In genomic region chr17:7849185-7850117, GRCh38 we compare ENCODE assay signal across 19 cellular contexts. TPM values are rescaled to one million over a fixed set of nuclear protein-coding genes. Genes with fewer than 3 reads are reported as not detected.
DNase-seq lines count a peak whose midpoint lies in the region; ATAC-seq and TF ChIP-seq lines count a peak whose summit lies in the region.
"Had no signal": no experiment of that assay in that cellular context is flagged by ENCODE, and none has a peak within 500 bp of the region (broad histone marks: within the 10 kb centered on the region; RNA-seq: fewer than 3 reads in every experiment).

No MANE protein-coding gene starts in this region.

- no peak overlapping the region for H3K4me3 ChIP-seq in CD8-positive, alpha-beta memory T cell (ENCODE audit: low read length)
- no peak overlapping the region for H3K4me3 ChIP-seq in body of pancreas
- H3K4me3 ChIP-seq: GM23248, testis had no signal

- H3K4me1 ChIP-seq in CD8-positive, alpha-beta memory T cell (ENCODE audit: insufficient read depth, low read length), result peaks cover 28% of the 10 kb centered on the region
- H3K4me1 ChIP-seq in body of pancreas, result peaks cover 26% of the 10 kb centered on the region
- H3K4me1 ChIP-seq: foreskin keratinocyte had no signal

- TF ChIP-seq CTCF in mesothelial cell of epicardium (IDR thresholded peaks at IDR 0.05; ENCODE audit: unreplicated experiment) (no peak), GM10266 (IDR thresholded peaks at IDR 0.05; ENCODE audit: control insufficient read depth, insufficient read depth, low read depth, missing control alignments) (no peak), body of pancreas (IDR thresholded peaks at IDR 0.05) (no peak)

- ATAC-seq in activated CD4-positive, alpha-beta T cell treated with anti-CD3 and anti-CD28 coated beads for 36 hours, result no peak
- no peak for ATAC-seq in naive thymus-derived CD8-positive, alpha-beta T cell
- ATAC-seq in body of pancreas, result no peak
- ATAC-seq: foreskin keratinocyte, left ventricle myocardium superior, Panc1, SK-N-SH treated with all-trans-retinoic acid at 6 μM for 48 hours had no signal

- H3K36me3 ChIP-seq in CD8-positive, alpha-beta memory T cell (ENCODE audit: insufficient read depth, low read length), result peaks cover 4% of the 10 kb centered on the region
- peaks cover 0 to 16% of the 10 kb centered on the region in 2 donors for H3K36me3 ChIP-seq in body of pancreas (replicated peaks in 1 of 2; ENCODE audit: insufficient read depth in 1 of 2, low read depth in 2 of 2)

- no peaks in the 10 kb centered on the region for H3K9me3 Mint-ChIP-seq in activated CD4-positive, alpha-beta T cell treated with anti-CD3 and anti-CD28 coated beads for 36 hours (ENCODE audit: low read depth)
- H3K9me3 Mint-ChIP-seq in activated CD4-positive, alpha-beta T cell treated with anti-CD3 and anti-CD28 coated beads, Interleukin-2, amount 10 ng/mL, durations not matched to agents 7 days and 5 days, result no peaks in the 10 kb centered on the region
- no peaks in the 10 kb centered on the region for H3K9me3 Mint-ChIP-seq in CD8-positive, alpha-beta memory T cell
- no peaks in the 10 kb centered on the region for H3K9me3 Mint-ChIP-seq in activated naive CD8-positive, alpha-beta T cell (ENCODE audit: low read depth)
- H3K9me3 Mint-ChIP-seq in naive thymus-derived CD8-positive, alpha-beta T cell, result no peaks in the 10 kb centered on the region
- H3K9me3 Mint-ChIP-seq in mesothelial cell of epicardium, result no peaks in the 10 kb centered on the region
- H3K9me3 Mint-ChIP-seq: nephron had no signal

- H3K27me3 ChIP-seq in CD8-positive, alpha-beta memory T cell (ENCODE audit: insufficient read depth, low read length, poor library complexity, severe bottlenecking), result no peaks in the 10 kb centered on the region
- no peaks in the 10 kb centered on the region for H3K27me3 ChIP-seq in body of pancreas
- H3K27me3 ChIP-seq: foreskin keratinocyte, testis had no signal

- peaks cover 50% of the 10 kb centered on the region for H3K36me3 Mint-ChIP-seq in activated CD4-positive, alpha-beta T cell treated with anti-CD3 and anti-CD28 coated beads for 36 hours (ENCODE audit: low read depth)
- peaks cover 2% of the 10 kb centered on the region for H3K36me3 Mint-ChIP-seq in activated CD4-positive, alpha-beta T cell treated with anti-CD3 and anti-CD28 coated beads, Interleukin-2, amount 10 ng/mL, durations not matched to agents 7 days and 5 days (ENCODE audit: low read depth)
- H3K36me3 Mint-ChIP-seq in CD8-positive, alpha-beta memory T cell, result peaks cover 0 to 75% (median 2%) of the 10 kb centered on the region in 3 donors
- H3K36me3 Mint-ChIP-seq in activated naive CD8-positive, alpha-beta T cell, result peaks cover 4% of the 10 kb centered on the region
- peaks cover 0 to 34% (median 1%) of the 10 kb centered on the region in 3 donors for H3K36me3 Mint-ChIP-seq in naive thymus-derived CD8-positive, alpha-beta T cell
- H3K36me3 Mint-ChIP-seq in mesothelial cell of epicardium, result peaks cover 17% of the 10 kb centered on the region

- intact Hi-C loops in activated CD4-positive, alpha-beta T cell treated with anti-CD3 and anti-CD28 coated beads for 36 hours (cut with DNase I, micrococcal nuclease), result loop anchor here (5.0 to 10.0 kb wide), 3 partner anchors 107 to 805 kb away; partner anchors contain the start of genes POLR2A (in 1 of the 2), SLC16A11 (in 1 of the 2) and SLC35G6 (in 1 of the 2)
- intact Hi-C loops in body of pancreas (cut with DNase I), result loop anchor here (5.0 kb wide), 1 partner anchor 107 kb away; no protein-coding TSS in a partner anchor

- H3K9me3 ChIP-seq in CD8-positive, alpha-beta memory T cell (ENCODE audit: low read length), result no peaks in the 10 kb centered on the region
- no peaks in the 10 kb centered on the region for H3K9me3 ChIP-seq in body of pancreas
- H3K9me3 ChIP-seq: testis had no signal

- H3K27me3 Mint-ChIP-seq in activated CD4-positive, alpha-beta T cell treated with anti-CD3 and anti-CD28 coated beads for 36 hours, result no peaks in the 10 kb centered on the region
- no peaks in the 10 kb centered on the region for H3K27me3 Mint-ChIP-seq in activated CD4-positive, alpha-beta T cell treated with anti-CD3 and anti-CD28 coated beads, Interleukin-2, amount 10 ng/mL, durations not matched to agents 7 days and 5 days
- peaks cover 0 to 2% of the 10 kb centered on the region in 2 donors for H3K27me3 Mint-ChIP-seq in CD8-positive, alpha-beta memory T cell
- H3K27me3 Mint-ChIP-seq in activated naive CD8-positive, alpha-beta T cell, result no peaks in the 10 kb centered on the region
- H3K27me3 Mint-ChIP-seq in naive thymus-derived CD8-positive, alpha-beta T cell, result no peaks in the 10 kb centered on the region
- no peaks in the 10 kb centered on the region for H3K27me3 Mint-ChIP-seq in mesothelial cell of epicardium (ENCODE audit: low read depth)

- no peak for TF ChIP-seq POLR2A in body of pancreas (IDR thresholded peaks at IDR 0.05)

- CTCF ChIA-PET in activated CD4-positive, alpha-beta T cell treated with anti-CD3 and anti-CD28 coated beads for 36 hours (lab: Charles Lee), result interaction anchor here (0.9 to 3.3 kb wide), 5 partner anchors 14 to 85 kb away, joined by 3 to 18 read pairs (median 4); no protein-coding TSS in a partner anchor
- CTCF ChIA-PET in activated CD4-positive, alpha-beta T cell treated with anti-CD3 and anti-CD28 coated beads, Interleukin-2, amount 10 ng/mL, durations not matched to agents 7 days and 5 days (lab: Charles Lee), result interaction anchor here (0.8 to 1.6 kb wide), 2 partner anchors 14 to 141 kb away, joined by 3 to 4 read pairs; no protein-coding TSS in a partner anchor
- CTCF ChIA-PET in CD8-positive, alpha-beta memory T cell (lab: Charles Lee), result interaction anchor here (1.9 to 3.5 kb wide), 3 partner anchors 15 to 106 kb away, joined by 7 to 69 read pairs (median 9); partner anchors contain the start of gene KDM6B

- POLR2A ChIA-PET in activated CD4-positive, alpha-beta T cell treated with anti-CD3 and anti-CD28 coated beads for 36 hours (lab: Charles Lee), result interaction anchor here (0.5 kb wide), 1 partner anchor 164 kb away, joined by 5 read pairs; no protein-coding TSS in a partner anchor
- POLR2A ChIA-PET in activated CD4-positive, alpha-beta T cell treated with anti-CD3 and anti-CD28 coated beads, Interleukin-2, amount 10 ng/mL, durations not matched to agents 7 days and 5 days (lab: Charles Lee), result no interaction called here
- POLR2A ChIA-PET in CD8-positive, alpha-beta memory T cell (lab: Charles Lee), result no interaction called here
- POLR2A ChIA-PET in naive thymus-derived CD8-positive, alpha-beta T cell (lab: Charles Lee), result interaction anchor here (1.0 to 5.8 kb wide), 3 partner anchors 9 to 15 kb away, joined by 3 to 96 read pairs (median 4); partner anchors contain the start of gene KDM6B

- WGBS in body of pancreas, 2 donors, result 72 to 80% methylated on average over 27 to 38 of the region's 38 CpGs

- DNase-seq in activated CD4-positive, alpha-beta T cell treated with anti-CD3 and anti-CD28 coated beads for 36 hours, result no peak
- no peak for DNase-seq in activated CD4-positive, alpha-beta T cell treated with anti-CD3 and anti-CD28 coated beads, Interleukin-2, amount 10 ng/mL, durations not matched to agents 7 days and 5 days
- peak in 1 of 5 donors; percentile 49 for DNase-seq in CD8-positive, alpha-beta memory T cell
- peak in 1 of 10 donors; percentile 24 for DNase-seq in naive thymus-derived CD8-positive, alpha-beta T cell
- no peak for DNase-seq in mesothelial cell of epicardium (ENCODE audit: low spot score in 2 of 2, unreplicated experiment in 2 of 2)
- no peak for DNase-seq in GM10266 (ENCODE audit: extremely low spot score)
- no peak for DNase-seq in body of pancreas
- DNase-seq: 8988T, cerebellar nuclear complex, foreskin keratinocyte, GM23248, left ventricle myocardium superior, NCI-H2029, NCI-H526 treated with DMSO at 0.1 percent for 48 hours, testis had no signal

- H3K4me3 Mint-ChIP-seq in activated CD4-positive, alpha-beta T cell treated with anti-CD3 and anti-CD28 coated beads for 36 hours, result peak overlapping the region; percentile 61
- no peak overlapping the region for H3K4me3 Mint-ChIP-seq in activated CD4-positive, alpha-beta T cell treated with anti-CD3 and anti-CD28 coated beads, Interleukin-2, amount 10 ng/mL, durations not matched to agents 7 days and 5 days
- H3K4me3 Mint-ChIP-seq in CD8-positive, alpha-beta memory T cell, result peak overlapping the region in 3 of 7 donors; percentile 24 to 73 (median 48)
- H3K4me3 Mint-ChIP-seq in activated naive CD8-positive, alpha-beta T cell, result peak overlapping the region; percentile 76
- peak overlapping the region in 1 of 10 donors; percentile 14 for H3K4me3 Mint-ChIP-seq in naive thymus-derived CD8-positive, alpha-beta T cell
- H3K4me3 Mint-ChIP-seq in mesothelial cell of epicardium, result no peak overlapping the region

- peaks cover 52% of the 10 kb centered on the region for H3K4me1 Mint-ChIP-seq in activated CD4-positive, alpha-beta T cell treated with anti-CD3 and anti-CD28 coated beads for 36 hours
- peaks cover 31% of the 10 kb centered on the region for H3K4me1 Mint-ChIP-seq in activated CD4-positive, alpha-beta T cell treated with anti-CD3 and anti-CD28 coated beads, Interleukin-2, amount 10 ng/mL, durations not matched to agents 7 days and 5 days
- peaks cover 16 to 42% (median 20%) of the 10 kb centered on the region in 3 donors for H3K4me1 Mint-ChIP-seq in CD8-positive, alpha-beta memory T cell
- peaks cover 39% of the 10 kb centered on the region for H3K4me1 Mint-ChIP-seq in activated naive CD8-positive, alpha-beta T cell (ENCODE audit: low read depth)
- peaks cover 13 to 38% (median 25%) of the 10 kb centered on the region in 4 donors for H3K4me1 Mint-ChIP-seq in naive thymus-derived CD8-positive, alpha-beta T cell
- H3K4me1 Mint-ChIP-seq in mesothelial cell of epicardium, result peaks cover 12% of the 10 kb centered on the region
- H3K4me1 Mint-ChIP-seq: nephron had no signal

- H3K27ac Mint-ChIP-seq in activated CD4-positive, alpha-beta T cell treated with anti-CD3 and anti-CD28 coated beads for 36 hours, result peak overlapping the region; percentile 18
- H3K27ac Mint-ChIP-seq in activated CD4-positive, alpha-beta T cell treated with anti-CD3 and anti-CD28 coated beads, Interleukin-2, amount 10 ng/mL, durations not matched to agents 7 days and 5 days, result no peak overlapping the region
- peak overlapping the region in 6 of 8 donors; percentile 21 to 91 (median 77) for H3K27ac Mint-ChIP-seq in CD8-positive, alpha-beta memory T cell
- peak overlapping the region; percentile 82 for H3K27ac Mint-ChIP-seq in activated naive CD8-positive, alpha-beta T cell
- H3K27ac Mint-ChIP-seq in naive thymus-derived CD8-positive, alpha-beta T cell, result peak overlapping the region in 8 of 10 donors; percentile 13 to 96 (median 72)
- H3K27ac Mint-ChIP-seq in mesothelial cell of epicardium, result no peak overlapping the region
- H3K27ac Mint-ChIP-seq: nephron had no signal

- no peak overlapping the region for H3K27ac ChIP-seq in CD8-positive, alpha-beta memory T cell (ENCODE audit: low read depth, low read length)
- H3K27ac ChIP-seq in body of pancreas, result no peak overlapping the region
- H3K27ac ChIP-seq: foreskin keratinocyte, GM23248 had no signal

RNA-seq across cellular contexts. Expression of gene TMEM88, which starts 5.4 kb away (rescaled TPM):
- total RNA-seq in activated CD4-positive, alpha-beta T cell treated with anti-CD3 and anti-CD28 coated beads for 36 hours, result 1 to 10 TPM; 3.5 to 5.6 TPM
- total RNA-seq in activated CD4-positive, alpha-beta T cell treated with anti-CD3 and anti-CD28 coated beads, Interleukin-2, amount 10 ng/mL, durations not matched to agents 7 days and 5 days, result under 1 TPM; 0.55 to 0.87 TPM
- total RNA-seq in CD8-positive, alpha-beta memory T cell, result 1 to 10 TPM; 5.3 to 5.5 TPM
- not detected for polyA plus RNA-seq in CD8-positive, alpha-beta memory T cell
- 1 to 10 TPM; 6.9 to 7.2 TPM for total RNA-seq in naive thymus-derived CD8-positive, alpha-beta T cell
- not detected for polyA plus RNA-seq in naive thymus-derived CD8-positive, alpha-beta T cell
- total RNA-seq in mesothelial cell of epicardium, result 12.3 to 15.4 TPM (median 15.2 TPM) in 3 replicates
- 10 to 100 TPM in 1 of 2 donors, 1 to 10 TPM in 1; 6.0 to 16.2 TPM for total RNA-seq in body of pancreas
- total RNA-seq: GM23248 had no signal
- polyA plus RNA-seq: GM23248 had no signal

RNA-seq across cellular contexts. Expression of gene NAA38, which starts 7.9 kb away (rescaled TPM):
- 10 to 100 TPM; 64.7 to 79.8 TPM for total RNA-seq in activated CD4-positive, alpha-beta T cell treated with anti-CD3 and anti-CD28 coated beads for 36 hours
- total RNA-seq in activated CD4-positive, alpha-beta T cell treated with anti-CD3 and anti-CD28 coated beads, Interleukin-2, amount 10 ng/mL, durations not matched to agents 7 days and 5 days, result 10 to 100 TPM; 84.2 to 93.0 TPM
- total RNA-seq in CD8-positive, alpha-beta memory T cell, result 10 to 100 TPM; 58.2 to 65.0 TPM
- polyA plus RNA-seq in CD8-positive, alpha-beta memory T cell, result 162 TPM
- total RNA-seq in naive thymus-derived CD8-positive, alpha-beta T cell, result 10 to 100 TPM; 16.0 to 24.1 TPM
- 100 to 1,000 TPM; 125 to 169 (median 152) TPM for polyA plus RNA-seq in naive thymus-derived CD8-positive, alpha-beta T cell
- 63.9 to 67.2 TPM (median 66.4 TPM) in 3 replicates for total RNA-seq in mesothelial cell of epicardium
- total RNA-seq in body of pancreas, result 10 to 100 TPM; 25.7 to 50.1 TPM

RNA-seq across cellular contexts. Expression of gene CYB5D1, which starts 8.4 kb away (rescaled TPM):
- 10 to 100 TPM; 12.5 to 12.6 TPM for total RNA-seq in activated CD4-positive, alpha-beta T cell treated with anti-CD3 and anti-CD28 coated beads for 36 hours
- 1 to 10 TPM; 8.2 to 9.0 TPM for total RNA-seq in activated CD4-positive, alpha-beta T cell treated with anti-CD3 and anti-CD28 coated beads, Interleukin-2, amount 10 ng/mL, durations not matched to agents 7 days and 5 days
- 10 to 100 TPM; 16.4 to 17.6 TPM for total RNA-seq in CD8-positive, alpha-beta memory T cell
- 3.1 TPM for polyA plus RNA-seq in CD8-positive, alpha-beta memory T cell
- 1 to 10 TPM; 8.5 to 9.8 TPM for total RNA-seq in naive thymus-derived CD8-positive, alpha-beta T cell
- 1 to 10 TPM; 3.5 to 6.0 (median 5.1) TPM for polyA plus RNA-seq in naive thymus-derived CD8-positive, alpha-beta T cell
- total RNA-seq in mesothelial cell of epicardium (12.5 to 13.0 TPM (median 13.0 TPM) in 3 replicates), body of pancreas (10 to 100 TPM in 1 of 2 donors, 1 to 10 TPM in 1; 5.7 to 16.5 TPM)

RNA-seq across cellular contexts. Expression of gene KDM6B, which starts 15.4 kb away (rescaled TPM):
- 10 to 100 TPM; 37.3 to 46.2 TPM for total RNA-seq in activated CD4-positive, alpha-beta T cell treated with anti-CD3 and anti-CD28 coated beads for 36 hours
- total RNA-seq in activated CD4-positive, alpha-beta T cell treated with anti-CD3 and anti-CD28 coated beads, Interleukin-2, amount 10 ng/mL, durations not matched to agents 7 days and 5 days, result 10 to 100 TPM; 12.3 to 12.8 TPM
- total RNA-seq in CD8-positive, alpha-beta memory T cell, result 10 to 100 TPM; 84.2 to 89.7 TPM
- 1.2 TPM for polyA plus RNA-seq in CD8-positive, alpha-beta memory T cell
- 100 to 1,000 TPM; 113 TPM for total RNA-seq in naive thymus-derived CD8-positive, alpha-beta T cell
- 1 to 10 TPM in 2 of 3 donors, under 1 TPM in 1; 0.28 to 1.2 (median 1.0) TPM for polyA plus RNA-seq in naive thymus-derived CD8-positive, alpha-beta T cell
- 88.4 to 96.3 TPM (median 94.4 TPM) in 3 replicates for total RNA-seq in mesothelial cell of epicardium
- total RNA-seq in body of pancreas, result 10 to 100 TPM in 1 of 2 donors, 1 to 10 TPM in 1; 7.5 to 20.1 TPM

RNA-seq across cellular contexts. Expression of gene CHD3, which starts 39.1 kb away (rescaled TPM):
- total RNA-seq in activated CD4-positive, alpha-beta T cell treated with anti-CD3 and anti-CD28 coated beads for 36 hours, result 100 to 1,000 TPM; 145 to 161 TPM
- total RNA-seq in activated CD4-positive, alpha-beta T cell treated with anti-CD3 and anti-CD28 coated beads, Interleukin-2, amount 10 ng/mL, durations not matched to agents 7 days and 5 days, result 100 to 1,000 TPM; 216 to 223 TPM
- total RNA-seq in CD8-positive, alpha-beta memory T cell, result 100 to 1,000 TPM; 116 to 123 TPM
- 20.1 TPM for polyA plus RNA-seq in CD8-positive, alpha-beta memory T cell
- 100 to 1,000 TPM; 277 to 281 TPM for total RNA-seq in naive thymus-derived CD8-positive, alpha-beta T cell
- 10 to 100 TPM in 2 of 3 donors, 1 to 10 TPM in 1; 4.3 to 29.2 (median 15.5) TPM for polyA plus RNA-seq in naive thymus-derived CD8-positive, alpha-beta T cell
- total RNA-seq in mesothelial cell of epicardium (333 to 339 TPM (median 337 TPM) in 3 replicates), body of pancreas (10 to 100 TPM; 53.7 to 69.9 TPM)

Comparison
In these comparisons a context has a peak if more than half of its experiments do, and no peak if none do; other contexts are left out.
1. H3K27ac Mint-ChIP-seq: peak in activated CD4-positive, alpha-beta T cell treated with anti-CD3 and anti-CD28 coated beads for 36 hours (single experiment), CD8-positive, alpha-beta memory T cell (6 of 8), activated naive CD8-positive, alpha-beta T cell (single experiment) and naive thymus-derived CD8-positive, alpha-beta T cell (8 of 10); none in activated CD4-positive, alpha-beta T cell treated with anti-CD3 and anti-CD28 coated beads, Interleukin-2, amount 10 ng/mL, durations not matched to agents 7 days and 5 days (single experiment) and mesothelial cell of epicardium (single experiment).
2. H3K4me3 Mint-ChIP-seq: peak in activated CD4-positive, alpha-beta T cell treated with anti-CD3 and anti-CD28 coated beads for 36 hours (single experiment) and activated naive CD8-positive, alpha-beta T cell (single experiment); none in activated CD4-positive, alpha-beta T cell treated with anti-CD3 and anti-CD28 coated beads, Interleukin-2, amount 10 ng/mL, durations not matched to agents 7 days and 5 days (single experiment) and mesothelial cell of epicardium (single experiment).
3. POLR2A ChIA-PET loops: an anchor here in activated CD4-positive, alpha-beta T cell treated with anti-CD3 and anti-CD28 coated beads for 36 hours (0.5 kb wide) and naive thymus-derived CD8-positive, alpha-beta T cell (1.0 to 5.8 kb wide); none called in activated CD4-positive, alpha-beta T cell treated with anti-CD3 and anti-CD28 coated beads, Interleukin-2, amount 10 ng/mL, durations not matched to agents 7 days and 5 days and CD8-positive, alpha-beta memory T cell.